15 cellular contexts compared by ENCODE assay signal in the genomic region with DNA sequence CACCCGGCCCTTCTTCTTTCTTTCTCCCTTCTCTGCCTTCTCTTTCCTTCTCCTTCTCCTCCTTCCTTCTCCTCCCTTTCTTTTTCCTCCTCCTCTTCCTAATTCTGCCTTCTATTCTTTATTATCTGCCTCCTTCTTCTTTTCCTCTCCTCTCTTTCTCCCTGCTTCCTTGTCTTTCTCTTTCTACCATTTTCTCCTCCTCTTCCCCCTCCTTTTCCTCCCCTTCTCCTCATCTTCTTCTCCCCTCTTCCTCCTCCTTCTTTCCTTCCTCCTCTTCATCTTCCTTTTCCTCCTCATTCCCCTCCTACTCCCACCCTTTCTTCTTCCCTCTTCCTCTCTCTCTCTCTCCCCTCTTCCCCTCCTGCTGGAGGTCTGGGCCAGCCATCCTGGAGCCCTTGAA.
DNase-seq lines count a peak whose midpoint lies in the region; ATAC-seq and TF ChIP-seq lines count a peak whose summit lies in the region.
"Had no signal": no experiment of that assay in that cellular context is flagged by ENCODE, and none has a peak within 500 bp of the region (broad histone marks: within the 10 kb centered on the region; RNA-seq: fewer than 3 reads in every experiment).

No MANE protein-coding gene starts in this region.

- intact Hi-C loops in CD4-positive, alpha-beta T cell (cut with DNase I, micrococcal nuclease), result no loop called here
- intact Hi-C loops in CD4-positive, alpha-beta memory T cell (cut with micrococcal nuclease), result no loop called here

- ATAC-seq in activated naive CD8-positive, alpha-beta T cell treated with anti-CD3 and anti-CD28 coated beads, Interleukin-2, amount 50 U/mL, for 24 hours, result no peak
- ATAC-seq in CD4-positive, alpha-beta T cell (ENCODE audit: poor library complexity), result no peak
- ATAC-seq in naive thymus-derived CD8-positive, alpha-beta T cell, result no peak
- ATAC-seq in HG03460 (IDR thresholded peaks at IDR 0.05; ENCODE audit: unreplicated experiment), result no peak
- ATAC-seq: HCT116 had no signal

- peaks cover 69% of the 10 kb centered on the region for H3K4me1 Mint-ChIP-seq in activated naive CD8-positive, alpha-beta T cell (ENCODE audit: low read depth)
- peaks cover 60% of the 10 kb centered on the region for H3K4me1 Mint-ChIP-seq in activated naive CD8-positive, alpha-beta T cell treated with anti-CD3 and anti-CD28 coated beads, Interleukin-2, amount 50 U/mL, for 24 hours
- peaks cover 74% of the 10 kb centered on the region for H3K4me1 Mint-ChIP-seq in CD4-positive, alpha-beta T cell (ENCODE audit: low read depth)
- H3K4me1 Mint-ChIP-seq in activated naive CD8-positive, alpha-beta T cell treated with anti-CD3 and anti-CD28 coated beads for 36 hours, result peaks cover 72% of the 10 kb centered on the region
- peaks cover 54 to 83% (median 70%) of the 10 kb centered on the region in 4 donors for H3K4me1 Mint-ChIP-seq in naive thymus-derived CD8-positive, alpha-beta T cell
- peaks cover 40 to 72% (median 54%) of the 10 kb centered on the region in 4 donors for H3K4me1 Mint-ChIP-seq in CD4-positive, alpha-beta memory T cell
- peaks cover 20% of the 10 kb centered on the region for H3K4me1 Mint-ChIP-seq in endothelial cell (ENCODE audit: unreplicated experiment)

- no peak for DNase-seq in activated naive CD8-positive, alpha-beta T cell treated with anti-CD3 and anti-CD28 coated beads, Interleukin-2, amount 50 U/mL, for 24 hours
- DNase-seq in CD4-positive, alpha-beta T cell, result no peak
- no peak for DNase-seq in activated naive CD8-positive, alpha-beta T cell treated with anti-CD3 and anti-CD28 coated beads for 36 hours
- no peak for DNase-seq in naive thymus-derived CD8-positive, alpha-beta T cell
- DNase-seq in CD4-positive, alpha-beta memory T cell, result no peak
- no peak for DNase-seq in endothelial cell (ENCODE audit: low spot score)
- DNase-seq: ACHN, C1 segment of cervical spinal cord, DMS53, GF-D8, GM23248, IMR-90 had no signal

- peak overlapping the region; percentile 75 for H3K27ac Mint-ChIP-seq in activated naive CD8-positive, alpha-beta T cell
- no peak overlapping the region for H3K27ac Mint-ChIP-seq in activated naive CD8-positive, alpha-beta T cell treated with anti-CD3 and anti-CD28 coated beads, Interleukin-2, amount 50 U/mL, for 24 hours
- H3K27ac Mint-ChIP-seq in CD4-positive, alpha-beta T cell, result peak overlapping the region; percentile 69
- H3K27ac Mint-ChIP-seq in activated naive CD8-positive, alpha-beta T cell treated with anti-CD3 and anti-CD28 coated beads for 36 hours, result peak overlapping the region; percentile 43
- H3K27ac Mint-ChIP-seq in naive thymus-derived CD8-positive, alpha-beta T cell, result peak overlapping the region; percentile 24 to 89 (median 74)
- peak overlapping the region in 3 of 7 donors; percentile 50 to 72 (median 55) for H3K27ac Mint-ChIP-seq in CD4-positive, alpha-beta memory T cell
- H3K27ac Mint-ChIP-seq in endothelial cell (ENCODE audit: unreplicated experiment), result no peak overlapping the region

- H3K4me3 Mint-ChIP-seq in activated naive CD8-positive, alpha-beta T cell, result no peak overlapping the region
- no peak overlapping the region for H3K4me3 Mint-ChIP-seq in activated naive CD8-positive, alpha-beta T cell treated with anti-CD3 and anti-CD28 coated beads, Interleukin-2, amount 50 U/mL, for 24 hours
- no peak overlapping the region for H3K4me3 Mint-ChIP-seq in CD4-positive, alpha-beta T cell
- H3K4me3 Mint-ChIP-seq in activated naive CD8-positive, alpha-beta T cell treated with anti-CD3 and anti-CD28 coated beads for 36 hours, result no peak overlapping the region
- H3K4me3 Mint-ChIP-seq in naive thymus-derived CD8-positive, alpha-beta T cell, result peak overlapping the region in 4 of 10 donors; percentile 4 to 69 (median 50)
- no peak overlapping the region for H3K4me3 Mint-ChIP-seq in CD4-positive, alpha-beta memory T cell
- H3K4me3 Mint-ChIP-seq in endothelial cell (ENCODE audit: unreplicated experiment), result no peak overlapping the region

- H3K9me3 Mint-ChIP-seq in activated naive CD8-positive, alpha-beta T cell (ENCODE audit: low read depth), result no peaks in the 10 kb centered on the region
- H3K9me3 Mint-ChIP-seq in activated naive CD8-positive, alpha-beta T cell treated with anti-CD3 and anti-CD28 coated beads, Interleukin-2, amount 50 U/mL, for 24 hours, result peaks cover 6% of the 10 kb centered on the region
- no peaks in the 10 kb centered on the region for H3K9me3 Mint-ChIP-seq in CD4-positive, alpha-beta T cell
- H3K9me3 Mint-ChIP-seq in activated naive CD8-positive, alpha-beta T cell treated with anti-CD3 and anti-CD28 coated beads for 36 hours, result peaks cover 15% of the 10 kb centered on the region
- H3K9me3 Mint-ChIP-seq in naive thymus-derived CD8-positive, alpha-beta T cell, result no peaks in the 10 kb centered on the region
- peaks cover 0 to 1% (median 0%) of the 10 kb centered on the region in 8 donors for H3K9me3 Mint-ChIP-seq in CD4-positive, alpha-beta memory T cell
- peaks cover 6% of the 10 kb centered on the region for H3K9me3 Mint-ChIP-seq in endothelial cell (ENCODE audit: unreplicated experiment)

- H3K9me3 ChIP-seq in CD4-positive, alpha-beta T cell (ENCODE audit: control insufficient read depth, low read length), result no peaks in the 10 kb centered on the region
- H3K9me3 ChIP-seq in CD4-positive, alpha-beta memory T cell (ENCODE audit: control insufficient read depth in 1 of 2, low read length in 2 of 2), result no peaks in the 10 kb centered on the region

- H3K36me3 ChIP-seq in CD4-positive, alpha-beta memory T cell (ENCODE audit: insufficient read depth, low read length), result no peaks in the 10 kb centered on the region

- no peak overlapping the region for H3K27ac ChIP-seq in CD4-positive, alpha-beta T cell (ENCODE audit: low read depth, low read length)
- H3K27ac ChIP-seq in CD4-positive, alpha-beta memory T cell (ENCODE audit: low read depth, low read length), result no peak overlapping the region
- H3K27ac ChIP-seq: GM23248 had no signal

- no peak for TF ChIP-seq CTCF in CD4-positive, alpha-beta T cell (IDR thresholded peaks at IDR 0.05)
- no peak for TF ChIP-seq CTCF in endothelial cell (IDR thresholded peaks at IDR 0.05; ENCODE audit: unreplicated experiment)

- CTCF ChIA-PET in CD4-positive, alpha-beta T cell (lab: Charles Lee), result no interaction called here
- CTCF ChIA-PET in CD4-positive, alpha-beta memory T cell (lab: Charles Lee; ENCODE audit: partially characterized antibody), result interaction anchor here (1.6 kb wide), 1 partner anchor 14 kb away, joined by 14 read pairs; no protein-coding TSS in a partner anchor

- peaks cover 7% of the 10 kb centered on the region for H3K36me3 Mint-ChIP-seq in activated naive CD8-positive, alpha-beta T cell
- H3K36me3 Mint-ChIP-seq in activated naive CD8-positive, alpha-beta T cell treated with anti-CD3 and anti-CD28 coated beads, Interleukin-2, amount 50 U/mL, for 24 hours (ENCODE audit: low read depth), result peaks cover 7% of the 10 kb centered on the region
- no peaks in the 10 kb centered on the region for H3K36me3 Mint-ChIP-seq in CD4-positive, alpha-beta T cell (ENCODE audit: low read depth)
- peaks cover 22% of the 10 kb centered on the region for H3K36me3 Mint-ChIP-seq in activated naive CD8-positive, alpha-beta T cell treated with anti-CD3 and anti-CD28 coated beads for 36 hours
- H3K36me3 Mint-ChIP-seq in naive thymus-derived CD8-positive, alpha-beta T cell, result no peaks in the 10 kb centered on the region
- H3K36me3 Mint-ChIP-seq in CD4-positive, alpha-beta memory T cell, result no peaks in the 10 kb centered on the region
- peaks cover 8% of the 10 kb centered on the region for H3K36me3 Mint-ChIP-seq in endothelial cell (ENCODE audit: low read depth, unreplicated experiment)

- POLR2A ChIA-PET in CD4-positive, alpha-beta T cell (lab: Charles Lee), result interaction anchor here (1.4 to 2.1 kb wide), 2 partner anchors 15 to 68 kb away, joined by 6 to 13 read pairs; no protein-coding TSS in a partner anchor
- POLR2A ChIA-PET in naive thymus-derived CD8-positive, alpha-beta T cell (lab: Charles Lee), result interaction anchor here (1.9 kb wide), 1 partner anchor 68 kb away, joined by 11 read pairs; no protein-coding TSS in a partner anchor
- POLR2A ChIA-PET in CD4-positive, alpha-beta memory T cell (lab: Charles Lee; ENCODE audit: partially characterized antibody), result interaction anchor here (1.0 to 3.0 kb wide), 4 partner anchors 14 to 68 kb away, joined by 4 to 14 read pairs (median 8); no protein-coding TSS in a partner anchor

- no peak overlapping the region for H3K4me3 ChIP-seq in CD4-positive, alpha-beta memory T cell (ENCODE audit: low read length in 2 of 2)
- H3K4me3 ChIP-seq: GM23248 had no signal

- no peaks in the 10 kb centered on the region for H3K27me3 Mint-ChIP-seq in activated naive CD8-positive, alpha-beta T cell
- no peaks in the 10 kb centered on the region for H3K27me3 Mint-ChIP-seq in activated naive CD8-positive, alpha-beta T cell treated with anti-CD3 and anti-CD28 coated beads, Interleukin-2, amount 50 U/mL, for 24 hours
- H3K27me3 Mint-ChIP-seq in CD4-positive, alpha-beta T cell, result no peaks in the 10 kb centered on the region
- H3K27me3 Mint-ChIP-seq in activated naive CD8-positive, alpha-beta T cell treated with anti-CD3 and anti-CD28 coated beads for 36 hours, result no peaks in the 10 kb centered on the region
- H3K27me3 Mint-ChIP-seq in naive thymus-derived CD8-positive, alpha-beta T cell, result no peaks in the 10 kb centered on the region
- H3K27me3 Mint-ChIP-seq in CD4-positive, alpha-beta memory T cell, result no peaks in the 10 kb centered on the region
- H3K27me3 Mint-ChIP-seq in endothelial cell (ENCODE audit: unreplicated experiment), result peaks cover 7% of the 10 kb centered on the region

- peaks cover 44% of the 10 kb centered on the region for H3K4me1 ChIP-seq in CD4-positive, alpha-beta memory T cell (ENCODE audit: insufficient read depth, low read length)

- H3K27me3 ChIP-seq in CD4-positive, alpha-beta T cell (ENCODE audit: control insufficient read depth, insufficient read depth, low read length), result no peaks in the 10 kb centered on the region
- H3K27me3 ChIP-seq in CD4-positive, alpha-beta memory T cell (ENCODE audit: insufficient read depth, low read length), result no peaks in the 10 kb centered on the region

Comparison
In these comparisons a context has a peak if more than half of its experiments do, and no peak if none do; other contexts are left out.
1. H3K27ac Mint-ChIP-seq: peak in activated naive CD8-positive, alpha-beta T cell (single experiment), CD4-positive, alpha-beta T cell (single experiment), activated naive CD8-positive, alpha-beta T cell treated with anti-CD3 and anti-CD28 coated beads for 36 hours (single experiment) and naive thymus-derived CD8-positive, alpha-beta T cell (10 of 10); none in activated naive CD8-positive, alpha-beta T cell treated with anti-CD3 and anti-CD28 coated beads, Interleukin-2, amount 50 U/mL, for 24 hours (single experiment) and endothelial cell (single experiment).